In genomic region chr11:11444027-11444799, GRCh38 we compare ENCODE assay signal across 13 cellular contexts.
A peak's percentile ranks its signal among the peaks of the same experiment; 100 is the strongest.
DNase-seq lines count a peak whose midpoint lies in the region; FAIRE-seq and TF ChIP-seq lines count a peak whose summit lies in the region.
"Had no signal": no experiment of that assay in that cellular context is flagged by ENCODE, and none has a peak within 500 bp of the region (broad histone marks: within the 10 kb centered on the region; RNA-seq: fewer than 3 reads in every experiment).

No MANE protein-coding gene starts in this region.

- TF ChIP-seq CTCF in coronary artery (IDR thresholded peaks at IDR 0.05) = no peak

- H3K4me3 Mint-ChIP-seq in activated naive CD4-positive, alpha-beta T cell treated with anti-CD3 and anti-CD28 coated beads, Interleukin-2, amount 10 ng/mL, durations not matched to agents 7 days and 5 days = no peak overlapping the region
- no peak overlapping the region for H3K4me3 Mint-ChIP-seq in activated CD4-positive, alpha-beta T cell treated with anti-CD3 and anti-CD28 coated beads, Interleukin-2, amount 10 ng/mL, durations not matched to agents 24 days and 14 days

- no peaks in the 10 kb centered on the region for H3K9me3 ChIP-seq in muscle layer of colon (ENCODE audit: low read length)

- intact Hi-C loops in activated CD4-positive, alpha-beta T cell treated with anti-CD3 and anti-CD28 coated beads, Interleukin-2, amount 10 ng/mL, durations not matched to agents 24 days and 14 days (cut with micrococcal nuclease) = no loop called here

- no peaks in the 10 kb centered on the region for H3K36me3 ChIP-seq in muscle layer of colon (ENCODE audit: insufficient read depth, low read length)

- H3K4me1 ChIP-seq in muscle layer of colon (ENCODE audit: insufficient read depth, low read length) = peaks cover 19% of the 10 kb centered on the region

- DNase-seq in activated naive CD4-positive, alpha-beta T cell treated with anti-CD3 and anti-CD28 coated beads, Interleukin-2, amount 10 ng/mL, durations not matched to agents 7 days and 5 days = no peak
- DNase-seq in activated naive CD4-positive, alpha-beta T cell (lab: John Stamatoyannopoulos, UW) = no peak
- DNase-seq in coronary artery (ENCODE audit: low spot score) = no peak
- peak; percentile 17 for DNase-seq in urothelium cell line (ENCODE audit: low spot score)
- no peak for DNase-seq in activated CD4-positive, alpha-beta T cell treated with anti-CD3 and anti-CD28 coated beads, Interleukin-2, amount 10 ng/mL, durations not matched to agents 24 days and 14 days
- no peak for DNase-seq in NCI-H510A (lab: John Stamatoyannopoulos, UW)
- no peak for DNase-seq in ecto neural progenitor cell (ENCODE audit: low spot score)
- DNase-seq: activated CD4-positive, CD25-positive, alpha-beta regulatory T cell; DMS53; effector CD4-positive, alpha-beta T cell; NCI-H526 had no signal

- FAIRE-seq in urothelium cell line (lab: Jason Lieb, UNC) = no peak

- peak overlapping the region; percentile 31 to 90 for H3K27ac ChIP-seq in coronary artery
- H3K27ac ChIP-seq in muscle layer of colon (ENCODE audit: low read depth, low read length) = peak overlapping the region; percentile 49
- H3K27ac ChIP-seq: SK-N-MC had no signal

- H3K4me1 Mint-ChIP-seq in activated naive CD4-positive, alpha-beta T cell treated with anti-CD3 and anti-CD28 coated beads, Interleukin-2, amount 10 ng/mL, durations not matched to agents 7 days and 5 days = no peaks in the 10 kb centered on the region
- H3K4me1 Mint-ChIP-seq in activated CD4-positive, alpha-beta T cell treated with anti-CD3 and anti-CD28 coated beads, Interleukin-2, amount 10 ng/mL, durations not matched to agents 24 days and 14 days = no peaks in the 10 kb centered on the region

- peak overlapping the region; percentile 35 for H3K27ac Mint-ChIP-seq in activated naive CD4-positive, alpha-beta T cell treated with anti-CD3 and anti-CD28 coated beads, Interleukin-2, amount 10 ng/mL, durations not matched to agents 7 days and 5 days
- H3K27ac Mint-ChIP-seq in activated CD4-positive, alpha-beta T cell treated with anti-CD3 and anti-CD28 coated beads, Interleukin-2, amount 10 ng/mL, durations not matched to agents 24 days and 14 days = no peak overlapping the region

- no peak overlapping the region for H3K9ac ChIP-seq in muscle layer of colon (ENCODE audit: low read length)

- H3K4me3 ChIP-seq in coronary artery (peak overlapping the region; percentile 25), muscle layer of colon (ENCODE audit: low read depth in 1 of 2, low read length in 2 of 2) (no peak overlapping the region)
- H3K4me3 ChIP-seq: SK-N-MC had no signal

- CTCF ChIA-PET in activated naive CD4-positive, alpha-beta T cell treated with anti-CD3 and anti-CD28 coated beads, Interleukin-2, amount 10 ng/mL, durations not matched to agents 7 days and 5 days (lab: Charles Lee) = no interaction called here

- no peaks in the 10 kb centered on the region for H3K36me3 Mint-ChIP-seq in activated naive CD4-positive, alpha-beta T cell treated with anti-CD3 and anti-CD28 coated beads, Interleukin-2, amount 10 ng/mL, durations not matched to agents 7 days and 5 days
- no peaks in the 10 kb centered on the region for H3K36me3 Mint-ChIP-seq in activated CD4-positive, alpha-beta T cell treated with anti-CD3 and anti-CD28 coated beads, Interleukin-2, amount 10 ng/mL, durations not matched to agents 24 days and 14 days (ENCODE audit: low read depth)

- H3K27me3 Mint-ChIP-seq in activated naive CD4-positive, alpha-beta T cell treated with anti-CD3 and anti-CD28 coated beads, Interleukin-2, amount 10 ng/mL, durations not matched to agents 7 days and 5 days = no peaks in the 10 kb centered on the region
- no peaks in the 10 kb centered on the region for H3K27me3 Mint-ChIP-seq in activated CD4-positive, alpha-beta T cell treated with anti-CD3 and anti-CD28 coated beads, Interleukin-2, amount 10 ng/mL, durations not matched to agents 24 days and 14 days

- H3K27me3 ChIP-seq in muscle layer of colon (ENCODE audit: control insufficient read depth in 1 of 2, insufficient read depth in 2 of 2, low read length in 2 of 2) = no peaks in the 10 kb centered on the region

- no peaks in the 10 kb centered on the region for H3K9me3 Mint-ChIP-seq in activated naive CD4-positive, alpha-beta T cell treated with anti-CD3 and anti-CD28 coated beads, Interleukin-2, amount 10 ng/mL, durations not matched to agents 7 days and 5 days
- H3K9me3 Mint-ChIP-seq in activated CD4-positive, alpha-beta T cell treated with anti-CD3 and anti-CD28 coated beads, Interleukin-2, amount 10 ng/mL, durations not matched to agents 24 days and 14 days = no peaks in the 10 kb centered on the region
